8 cellular contexts compared by ENCODE assay signal in genomic region chr15:38389924-38390542, GRCh38.
A peak's percentile ranks its signal among the peaks of the same experiment; 100 is the strongest.
DNase-seq lines count a peak whose midpoint lies in the region; ATAC-seq, FAIRE-seq and TF ChIP-seq lines count a peak whose summit lies in the region.

No MANE protein-coding gene starts in this region.

- H3K36me3 ChIP-seq in Panc1 (ENCODE audit: control insufficient read depth, insufficient read depth, low read length) = no peaks in the 10 kb centered on the region
- H3K36me3 ChIP-seq in pancreas = no peaks in the 10 kb centered on the region

- intact Hi-C loops in Panc1 (cut with micrococcal nuclease; ENCODE audit: unreplicated experiment) (loop anchor here (1.0 to 5.0 kb wide), 2 partner anchors 228 to 395 kb away; no protein-coding TSS in a partner anchor), pancreas (cut with DNase I) (no loop called here)

- no peak for FAIRE-seq in pancreas (lab: Jason Lieb, UNC)
- FAIRE-seq in urothelium cell line (lab: Jason Lieb, UNC) = peak; percentile 91

- H3K4me3 ChIP-seq in AG04450 (ENCODE audit: low read depth, low read length) = no peak overlapping the region
- H3K4me3 ChIP-seq in Panc1 (ENCODE audit: low read depth in 2 of 2, low read length in 2 of 2) = no peak overlapping the region
- no peak overlapping the region for H3K4me3 ChIP-seq in fibroblast of pulmonary artery (replicated peaks; ENCODE audit: low read depth, low read length)
- no peak overlapping the region for H3K4me3 ChIP-seq in pancreas

- no TSS peak for BruUV-seq in Panc1 (replicated peaks; lab: Mats Ljungman, UMichigan)

- TF ChIP-seq CTCF in AG04450 (IDR thresholded peaks at IDR 0.05; ENCODE audit: low read depth, low read length) = peak; percentile 89
- TF ChIP-seq CTCF in GM13976 (IDR thresholded peaks at IDR 0.05; ENCODE audit: borderline replicate concordance, control extremely low read depth, extremely low read depth, insufficient read depth, missing control alignments) = peak; percentile 72
- peak; percentile 87 for TF ChIP-seq CTCF in Panc1 (IDR thresholded peaks at IDR 0.05)
- TF ChIP-seq CTCF in fibroblast of pulmonary artery (IDR thresholded peaks at IDR 0.05; ENCODE audit: low read length, missing control alignments) = peak; percentile 88
- peak; percentile 68 to 82 (median 69) for TF ChIP-seq CTCF in pancreas (IDR thresholded peaks at IDR 0.05)

- H3K4me1 ChIP-seq in Panc1 (ENCODE audit: control insufficient read depth, insufficient read depth, low read length) (no peaks in the 10 kb centered on the region), pancreas (no peaks in the 10 kb centered on the region)

- peak; percentile 64 for ATAC-seq in HG03039 (IDR thresholded peaks at IDR 0.05; ENCODE audit: unreplicated experiment)
- ATAC-seq in Panc1 = peak; percentile 88
- peak; percentile 76 to 96 (median 90) for ATAC-seq in pancreas

- H3K9me3 ChIP-seq in AG04450 (ENCODE audit: control insufficient read depth, insufficient read depth, low read length) = no peaks in the 10 kb centered on the region
- H3K9me3 ChIP-seq in Panc1 (ENCODE audit: control insufficient read depth, insufficient read depth, low read depth, low read length) = no peaks in the 10 kb centered on the region
- no peaks in the 10 kb centered on the region for H3K9me3 ChIP-seq in pancreas

- CTCF ChIA-PET in AG04450 (lab: Charles Lee) (interaction anchor here (0.7 to 4.9 kb wide), 14 partner anchors 8 to 399 kb away, joined by 3 to 35 read pairs (median 4); no protein-coding TSS in a partner anchor), Panc1 (lab: Charles Lee) (interaction anchor here (0.6 kb wide), 1 partner anchor 24 kb away, joined by 3 read pairs; no protein-coding TSS in a partner anchor)

- no peak for DNase-seq in AG04450 (ENCODE audit: low read depth, low spot score)
- peak; percentile 46 for DNase-seq in GM13976 (ENCODE audit: low spot score)
- peak; percentile 55 for DNase-seq in Panc1 (ENCODE audit: low read depth, low spot score)
- DNase-seq in activated T-cell treated with anti-CD3 and anti-CD28 coated beads, Interleukin-2, amount 50 U/mL, for 48 hours = peak; percentile 76 to 80
- peak; percentile 71 for DNase-seq in fibroblast of pulmonary artery (ENCODE audit: low read depth)
- peak; percentile 43 to 84 (median 62) for DNase-seq in pancreas
- peak; percentile 66 for DNase-seq in urothelium cell line (ENCODE audit: low spot score)

- WGBS in pancreas, 2 donors = 54 to 61% methylated on average over 3 of the region's 3 CpGs

- in situ Hi-C loops in GM13976 (cut with MboI; ENCODE audit: low sequenced_read_pairs, unreplicated experiment) (no loop called here), Panc1 (cut with HindIII; ENCODE audit: low pct_unique_long_range_greater_than_20kb, low sequenced_read_pairs) (no loop called here)

- POLR2A ChIA-PET in AG04450 (lab: Yijun Ruan, JAX) (no interaction called here), Panc1 (lab: Charles Lee) (no interaction called here)

- H3K27me3 ChIP-seq in AG04450 (ENCODE audit: control insufficient read depth, insufficient read depth, low read length) (no peaks in the 10 kb centered on the region), Panc1 (ENCODE audit: control insufficient read depth, insufficient read depth, low read length) (peaks cover 5% of the 10 kb centered on the region), pancreas (no peaks in the 10 kb centered on the region)

- no peak overlapping the region for H3K27ac ChIP-seq in AG04450 (ENCODE audit: low read depth, low read length)
- no peak overlapping the region for H3K27ac ChIP-seq in Panc1 (ENCODE audit: low read length)
- H3K27ac ChIP-seq in pancreas = no peak overlapping the region
